In the genomic region with DNA sequence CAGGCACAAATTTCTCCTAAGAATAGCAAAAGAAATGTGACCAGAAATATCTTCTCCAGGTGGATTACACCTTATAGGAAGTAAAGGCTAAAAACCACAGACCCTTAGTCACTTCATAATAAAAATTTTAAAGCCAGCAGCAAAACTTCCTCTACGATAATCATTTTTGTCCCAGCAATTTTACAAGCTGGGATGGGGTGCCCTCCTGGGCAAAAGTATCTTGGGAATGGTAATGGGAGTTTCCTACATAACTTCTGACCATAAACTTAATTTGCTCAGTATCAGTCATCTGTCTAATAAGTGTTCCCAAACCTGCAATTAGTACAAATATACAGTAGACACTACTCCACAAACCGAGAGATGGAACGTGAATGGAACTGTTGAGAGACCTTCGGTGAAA, we compare ENCODE assay signal across 10 cellular contexts. TPM values are rescaled to one million over a fixed set of nuclear protein-coding genes. Genes with fewer than 3 reads are reported as not detected.
DNase-seq lines count a peak whose midpoint lies in the region; ATAC-seq and TF ChIP-seq lines count a peak whose summit lies in the region.
"Had no signal": no experiment of that assay in that cellular context is flagged by ENCODE, and none has a peak within 500 bp of the region (broad histone marks: within the 10 kb centered on the region; RNA-seq: fewer than 3 reads in every experiment).

No MANE protein-coding gene starts in this region.

- 22 to 27% methylated on average over 4 of the region's 4 CpGs for WGBS in heart right ventricle, 2 donors
- 10 to 12% methylated on average over 4 of the region's 4 CpGs for WGBS in aorta, 2 donors

- H3K4me3 Mint-ChIP-seq in mesothelial cell of epicardium = peak overlapping the region; percentile 93
- H3K4me3 Mint-ChIP-seq: stimulated activated memory B cell treated with anti-CD40 and anti-IgM and Interleukin-4, amounts not matched to agents 10 μg/mL and 1 μg/mL and 100 μg/mL, for 72 hours had no signal

- H3K4me1 Mint-ChIP-seq in mesothelial cell of epicardium = peaks cover 30% of the 10 kb centered on the region

- H3K27ac ChIP-seq in heart right ventricle (peak overlapping the region in 9 of 10 donors; percentile 87 to 99 (median 94)), brain microvascular endothelial cell (peak overlapping the region; percentile 79), aorta (ENCODE audit: low read depth in 1 of 2, low read length in 2 of 2) (no peak overlapping the region)

- in situ Hi-C loops in brain microvascular endothelial cell (cut with HindIII; ENCODE audit: low pct_ligation_motif_present, low sequenced_read_pairs) = no loop called here

- TF ChIP-seq CTCF in heart right ventricle (IDR thresholded peaks at IDR 0.05) (no peak), brain microvascular endothelial cell (IDR thresholded peaks at IDR 0.05; ENCODE audit: low read depth, low read length, missing control alignments) (no peak), mesothelial cell of epicardium (IDR thresholded peaks at IDR 0.05; ENCODE audit: unreplicated experiment) (no peak)

- peak overlapping the region; percentile 95 for H3K27ac Mint-ChIP-seq in mesothelial cell of epicardium
- H3K27ac Mint-ChIP-seq: stimulated activated memory B cell treated with anti-CD40 and anti-IgM and Interleukin-4, amounts not matched to agents 10 μg/mL and 1 μg/mL and 100 μg/mL, for 72 hours had no signal

- ATAC-seq in heart right ventricle = no peak
- no peak for ATAC-seq in Right ventricle myocardium superior (ENCODE audit: poor library complexity)
- no peak for ATAC-seq in aorta (ENCODE audit: low FRiP score)
- no peak for ATAC-seq in HG02588 (IDR thresholded peaks at IDR 0.05; ENCODE audit: unreplicated experiment)
- ATAC-seq: stimulated activated memory B cell treated with anti-CD40 and anti-IgM and Interleukin-4, amounts not matched to agents 10 μg/mL and 1 μg/mL and 100 μg/mL, for 72 hours had no signal

- H3K9me3 ChIP-seq in heart right ventricle = no peaks in the 10 kb centered on the region
- no peaks in the 10 kb centered on the region for H3K9me3 ChIP-seq in aorta (ENCODE audit: control insufficient read depth, low read length)

- H3K9me3 Mint-ChIP-seq in mesothelial cell of epicardium = no peaks in the 10 kb centered on the region
- H3K9me3 Mint-ChIP-seq: stimulated activated memory B cell treated with anti-CD40 and anti-IgM and Interleukin-4, amounts not matched to agents 10 μg/mL and 1 μg/mL and 100 μg/mL, for 72 hours had no signal

- H3K4me3 ChIP-seq in heart right ventricle (peak overlapping the region; percentile 68 to 93 (median 88)), brain microvascular endothelial cell (ENCODE audit: low read depth, low read length) (peak overlapping the region; percentile 88), aorta (ENCODE audit: low read length in 2 of 2) (peak overlapping the region; percentile 81 to 92)

- H3K36me3 ChIP-seq in heart right ventricle (peaks cover 0 to 31% (median 0%) of the 10 kb centered on the region in 9 donors), brain microvascular endothelial cell (replicated peaks) (no peaks in the 10 kb centered on the region), aorta (ENCODE audit: control insufficient read depth in 1 of 2, insufficient read depth in 2 of 2, low read length in 1 of 2) (no peaks in the 10 kb centered on the region)

- DNase-seq in heart right ventricle (no peak), Right ventricle myocardium superior (no peak), brain microvascular endothelial cell (no peak), mesothelial cell of epicardium (ENCODE audit: low spot score in 2 of 2, unreplicated experiment in 2 of 2) (no peak), aorta (no peak), NCI-H748 (lab: John Stamatoyannopoulos, UW; ENCODE audit: unreplicated experiment) (no peak), activated gamma-delta T cell treated with Interleukin-2 at 50 U/mL for 16 hours (no peak)
- DNase-seq: GF-D8 had no signal

- peaks cover 12% of the 10 kb centered on the region for H3K36me3 Mint-ChIP-seq in mesothelial cell of epicardium

- H3K4me1 ChIP-seq in heart right ventricle (peaks cover 16 to 65% (median 57%) of the 10 kb centered on the region in 9 donors), aorta (ENCODE audit: control insufficient read depth in 1 of 2, insufficient read depth in 2 of 2, low read length in 2 of 2) (peaks cover 2 to 4% of the 10 kb centered on the region in 2 donors)

- H3K27me3 ChIP-seq in heart right ventricle (no peaks in the 10 kb centered on the region), brain microvascular endothelial cell (replicated peaks) (no peaks in the 10 kb centered on the region), aorta (ENCODE audit: control insufficient read depth in 1 of 2, insufficient read depth in 2 of 2, low read length in 1 of 2) (no peaks in the 10 kb centered on the region)

- H3K27me3 Mint-ChIP-seq in mesothelial cell of epicardium (ENCODE audit: low read depth) = no peaks in the 10 kb centered on the region
- H3K27me3 Mint-ChIP-seq: stimulated activated memory B cell treated with anti-CD40 and anti-IgM and Interleukin-4, amounts not matched to agents 10 μg/mL and 1 μg/mL and 100 μg/mL, for 72 hours had no signal

- intact Hi-C loops in heart right ventricle (cut with DNase I) = loop anchor here in 5 of 10 donors (5.0 to 10.0 kb wide), 4 partner anchors 41 to 104 kb away; partner anchors contain the start of genes FAM222B (in 2 of the 5), DHRS13 (in 1 of the 5) and FLOT2 (in 1 of the 5)
- intact Hi-C loops in Right ventricle myocardium superior (cut with DNase I) = no loop called here
- intact Hi-C loops in aorta (cut with DNase I) = loop anchor here (5.0 kb wide), 3 partner anchors 36 to 136 kb away; partner anchors contain the start of gene DHRS13 (in 1 of the 2)

RNA-seq across cellular contexts. Expression of gene PHF12, which starts 3.0 kb away (rescaled TPM):
- total RNA-seq in heart right ventricle (10 to 100 TPM; 18.4 to 28.0 (median 21.6) TPM), Right ventricle myocardium superior (14.8 TPM), mesothelial cell of epicardium (60.1 to 69.3 TPM (median 60.3 TPM) in 3 replicates), aorta (10 to 100 TPM; 30.5 to 47.0 TPM)
- polyA plus RNA-seq in heart right ventricle (10 to 100 TPM in 1 of 2 donors, 1 to 10 TPM in 1; 7.3 to 11.2 TPM), aorta (10 to 100 TPM; 10.1 to 29.4 TPM)

RNA-seq across cellular contexts. Expression of gene DHRS13, which starts 45.5 kb away (rescaled TPM):
- total RNA-seq in heart right ventricle = 1 to 10 TPM; 1.1 to 5.6 (median 2.2) TPM
- 1 to 10 TPM; 5.4 to 5.5 TPM for polyA plus RNA-seq in heart right ventricle
- total RNA-seq in Right ventricle myocardium superior = 2.9 TPM
- 10.3 to 12.4 TPM (median 12.1 TPM) in 3 replicates for total RNA-seq in mesothelial cell of epicardium
- total RNA-seq in aorta = 1 to 10 TPM; 4.3 to 6.1 TPM
- 1 to 10 TPM in 1 of 2 donors, under 1 TPM in 1; 0.75 to 2.7 TPM for polyA plus RNA-seq in aorta

RNA-seq across cellular contexts. Expression of gene FLOT2, which starts 50.8 kb away (rescaled TPM):
- total RNA-seq in heart right ventricle (100 to 1,000 TPM in 3 of 10 donors, 10 to 100 TPM in 7; 82.8 to 159 (median 90.7) TPM), Right ventricle myocardium superior (101 TPM), mesothelial cell of epicardium (74.4 to 85.4 TPM (median 79.4 TPM) in 3 replicates), aorta (100 to 1,000 TPM in 1 of 2 donors, 10 to 100 TPM in 1; 99.1 to 108 TPM)
- polyA plus RNA-seq in heart right ventricle (10 to 100 TPM; 38.3 to 51.6 TPM), aorta (10 to 100 TPM; 51.8 to 58.3 TPM)

RNA-seq across cellular contexts. Expression of gene SEZ6, which starts 57.5 kb away (rescaled TPM):
- not detected for total RNA-seq in heart right ventricle
- polyA plus RNA-seq in heart right ventricle = not detected
- total RNA-seq in Right ventricle myocardium superior = not detected
- total RNA-seq in mesothelial cell of epicardium = not detected in 3 replicates
- not detected for total RNA-seq in aorta
- polyA plus RNA-seq in aorta = not detected

Comparison
In these comparisons a context has a peak if more than half of its experiments do, and no peak if none do; other contexts are left out.
1. H3K27ac ChIP-seq: peak in heart right ventricle (9 of 10) and brain microvascular endothelial cell (single experiment); none in aorta (0 of 2).
2. Peak in every context shown above with its lines, with median percentiles within 50 percentile points of each other: H3K4me3 ChIP-seq.